In genomic region chr7:129925416-129926002, GRCh38 we compare ENCODE assay signal across 1 cellular context.
TF ChIP-seq lines count a peak whose summit lies in the region.

No MANE protein-coding gene starts in this region.

TF ChIP-seq in K562, 482 proteins besides CTCF, POLR2A, EP300 and RAD21 (continued from another document):
- TF ChIP-seq USF1 (CRISPR knock-in tag; IDR thresholded peaks at IDR 0.05) (0 out of 2 replicates have a peak, but pooled peaks have one; percentile 14), RCOR1 (IDR thresholded peaks at IDR 0.05; ENCODE audit: borderline replicate concordance in 1 of 2, low read depth in 2 of 2, low read length in 2 of 2) (peak in 1 of 2 experiments; percentile 53; a peak in 1 of 4 replicates), CREM (IDR thresholded peaks at IDR 0.05; ENCODE audit: low read depth) (peak; percentile 45; the same call in 1 of the 2 replicates)
